Comparison of ENCODE assay signal across 6 cellular contexts in the genomic region with DNA sequence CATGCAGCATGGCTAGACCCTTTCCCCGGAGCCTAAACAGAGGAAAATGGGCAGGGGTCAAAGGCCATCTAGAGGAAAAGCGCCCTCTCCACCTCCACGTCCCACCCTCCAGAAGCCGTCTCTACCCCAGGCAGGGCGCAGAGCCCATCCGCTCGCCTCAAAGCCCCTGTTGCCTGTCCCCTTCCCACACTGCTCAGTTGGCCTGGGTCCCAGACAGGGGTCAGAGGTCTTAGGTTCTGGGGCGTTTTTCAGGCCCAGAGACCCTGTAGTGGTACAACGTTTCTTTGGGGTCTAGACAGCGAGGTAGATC. TPM values are rescaled to one million over a fixed set of nuclear protein-coding genes. Genes with fewer than 3 reads are reported as not detected.
DNase-seq lines count a peak whose midpoint lies in the region; ATAC-seq and TF ChIP-seq lines count a peak whose summit lies in the region.

No MANE protein-coding gene starts in this region.

- intact Hi-C loops in mammary epithelial cell (cut with micrococcal nuclease), result loop anchor here (2.0 kb wide), 2 partner anchors 23 to 41 kb away; no protein-coding TSS in a partner anchor

- no peak overlapping the region for H3K4ac ChIP-seq in neuronal stem cell (ENCODE audit: low read length)

- ATAC-seq in GM18511 (IDR thresholded peaks at IDR 0.05; ENCODE audit: unreplicated experiment), result peak; percentile 26
- peak; percentile 3 for ATAC-seq in HG03097 (IDR thresholded peaks at IDR 0.05; ENCODE audit: low FRiP score, unreplicated experiment)
- ATAC-seq in HG03442 (IDR thresholded peaks at IDR 0.05; ENCODE audit: unreplicated experiment), result no peak

- no peak overlapping the region for H4K91ac ChIP-seq in neuronal stem cell (ENCODE audit: low read depth, low read length, poor library complexity)

- H3K23ac ChIP-seq in neuronal stem cell (ENCODE audit: low read depth, low read length, poor library complexity), result no peak overlapping the region

- peak overlapping the region; percentile 94 for H3K18ac ChIP-seq in neuronal stem cell (ENCODE audit: low read length)

- no peaks in the 10 kb centered on the region for H4K20me1 ChIP-seq in mammary epithelial cell (ENCODE audit: insufficient read depth, low read length)

- H3K4me1 ChIP-seq in mammary epithelial cell (ENCODE audit: insufficient read depth, low read length) (peaks cover 8% of the 10 kb centered on the region), neuronal stem cell (ENCODE audit: control insufficient read depth in 2 of 2, insufficient read depth in 1 of 2, low read depth in 1 of 2, low read length in 2 of 2) (peaks cover 3 to 9% of the 10 kb centered on the region in 2 donors)

- H3K4me3 ChIP-seq in mammary epithelial cell (replicated peaks in 1 of 3; ENCODE audit: insufficient read depth in 1 of 3, low read depth in 2 of 3, low read length in 3 of 3) (peak overlapping the region; percentile 41 to 58 (median 50)), neuronal stem cell (ENCODE audit: low read length in 2 of 2) (peak overlapping the region; percentile 66 to 70)

- peak overlapping the region; percentile 70 for H3K9ac ChIP-seq in mammary epithelial cell (ENCODE audit: insufficient read depth, low read length)
- peak overlapping the region; percentile 79 for H3K9ac ChIP-seq in neuronal stem cell (ENCODE audit: low read depth, low read length, poor library complexity)

- no peak overlapping the region for H2BK12ac ChIP-seq in neuronal stem cell (ENCODE audit: low read length)

- in situ Hi-C loops in mammary epithelial cell (cut with MboI; ENCODE audit: low sequenced_read_pairs in 2 of 2), result no loop called here

- peak overlapping the region; percentile 19 for H2BK120ac ChIP-seq in neuronal stem cell (ENCODE audit: low read depth, low read length)

- DNase-seq in mammary epithelial cell (no peak), neuronal stem cell (ENCODE audit: low spot score) (no peak), NAMALWA (ENCODE audit: low spot score) (no peak)

- no peak overlapping the region for H4K8ac ChIP-seq in neuronal stem cell (ENCODE audit: low read depth, low read length)

- H3K14ac ChIP-seq in neuronal stem cell (ENCODE audit: low read length), result peak overlapping the region; percentile 49

- H3K27me3 ChIP-seq in mammary epithelial cell (ENCODE audit: insufficient read depth, low read length) (no peaks in the 10 kb centered on the region), neuronal stem cell (ENCODE audit: control insufficient read depth in 3 of 3, insufficient read depth in 3 of 3, low read depth in 1 of 3, low read length in 3 of 3) (peaks cover 0 to 7% (median 0%) of the 10 kb centered on the region in 3 experiments)

- no peak for TF ChIP-seq CTCF in mammary epithelial cell (conservative IDR thresholded peaks at IDR 0.05 in 1 of 2, IDR thresholded peaks at IDR 0.05 in 1 of 2; ENCODE audit: extremely low read depth in 1 of 2, insufficient read depth in 1 of 2, low read depth in 1 of 2, low read length in 2 of 2)

- H3K4me2 ChIP-seq in mammary epithelial cell (ENCODE audit: insufficient read depth, low read depth, low read length) (peak overlapping the region; percentile 95), neuronal stem cell (ENCODE audit: insufficient read depth, low read length, poor library complexity, severe bottlenecking) (peak overlapping the region; percentile 94)

- H3K79me2 ChIP-seq in mammary epithelial cell (ENCODE audit: insufficient read depth, low read length), result no peaks in the 10 kb centered on the region

- H3K9me3 ChIP-seq in mammary epithelial cell (replicated peaks; ENCODE audit: insufficient read depth, low read length) (no peaks in the 10 kb centered on the region), neuronal stem cell (replicated peaks in 1 of 2; ENCODE audit: control insufficient read depth in 2 of 2, insufficient read depth in 1 of 2, low read depth in 1 of 2, low read length in 2 of 2) (peaks cover 0 to 4% of the 10 kb centered on the region in 2 donors)

- WGBS in mammary epithelial cell (ENCODE audit: low coverage, missing lambda C conversion rate), result 5% methylated on average over 8 of the region's 10 CpGs
- no CpG with 5 or more reads among the region's 10 CpGs for WGBS in neuronal stem cell (ENCODE audit: extremely low coverage in 2 of 2, insufficient read length in 2 of 2, insufficient replicate concordance in 1 of 2), 2 donors

- dilution Hi-C loops in mammary epithelial cell (cut with HindIII; ENCODE audit: low sequenced_read_pairs), result loop anchor here (5.0 to 10.0 kb wide), 5 partner anchors 54 to 431 kb away; no protein-coding TSS in a partner anchor

- no peaks in the 10 kb centered on the region for H3K36me3 ChIP-seq in mammary epithelial cell (ENCODE audit: insufficient read depth, low read length)
- H3K36me3 ChIP-seq in neuronal stem cell (replicated peaks in 1 of 2; ENCODE audit: control insufficient read depth in 2 of 2, insufficient read depth in 2 of 2, low read length in 2 of 2), result no peaks in the 10 kb centered on the region

- no peaks in the 10 kb centered on the region for H3K79me1 ChIP-seq in neuronal stem cell (ENCODE audit: low read depth, low read length)

- H2AK5ac ChIP-seq in neuronal stem cell (ENCODE audit: low read depth, low read length), result peak overlapping the region; percentile 87

- CTCF ChIA-PET in mammary epithelial cell (lab: Charles Lee; ENCODE audit: low non-redundant PET), result interaction anchor here (0.5 to 1.9 kb wide), 4 partner anchors 12 to 97 kb away, joined by 4 to 10 read pairs (median 7); a partner anchor contains a TSS

- H3K27ac ChIP-seq in mammary epithelial cell (ENCODE audit: insufficient read depth, low read depth, low read length), result peak overlapping the region; percentile 55
- H3K27ac ChIP-seq in neuronal stem cell (replicated peaks; ENCODE audit: low read length), result peak overlapping the region; percentile 72

- H2BK5ac ChIP-seq in neuronal stem cell (ENCODE audit: low read length), result no peak overlapping the region

- no TSS peak for BruUV-seq in mammary epithelial cell (replicated peaks; lab: Mats Ljungman, UMichigan)

- peak overlapping the region; percentile 83 for H2AFZ ChIP-seq in mammary epithelial cell (ENCODE audit: low read depth, low read length)
- H2AFZ ChIP-seq in neuronal stem cell (ENCODE audit: low read length), result peak overlapping the region; percentile 90

- peak overlapping the region; percentile 70 for H2BK15ac ChIP-seq in neuronal stem cell (ENCODE audit: low read length)

RNA-seq across cellular contexts. Expression of a gene that starts 0.3 kb away (rescaled TPM):
- total RNA-seq in mammary epithelial cell, result 1 to 10 TPM; 4.5 to 9.0 TPM
- 5.6 TPM for polyA plus RNA-seq in mammary epithelial cell
- 5.6 TPM for polyA minus RNA-seq in mammary epithelial cell
- 8.5 TPM for polyA plus RNA-seq in neuronal stem cell (2013, experiment 1 of 2)
- 8.9 TPM for polyA plus RNA-seq in neuronal stem cell (2013, experiment 2 of 2)

RNA-seq across cellular contexts. Expression of a gene that starts 0.7 kb away (rescaled TPM):
- not detected for total RNA-seq in mammary epithelial cell
- polyA plus RNA-seq in mammary epithelial cell, result not detected
- not detected for polyA minus RNA-seq in mammary epithelial cell
- 0.13 TPM for polyA plus RNA-seq in neuronal stem cell (2013, experiment 1 of 2)
- polyA plus RNA-seq in neuronal stem cell (2013, experiment 2 of 2), result 0.12 TPM

RNA-seq across cellular contexts. Expression of a gene that starts 27.9 kb away (rescaled TPM):
- 100 to 1,000 TPM in 1 of 2 donors, 10 to 100 TPM in 1; 73.2 to 171 TPM for total RNA-seq in mammary epithelial cell
- polyA plus RNA-seq in mammary epithelial cell, result 112 TPM
- polyA minus RNA-seq in mammary epithelial cell, result 262 TPM
- 361 TPM for polyA plus RNA-seq in neuronal stem cell (2013, experiment 1 of 2)
- polyA plus RNA-seq in neuronal stem cell (2013, experiment 2 of 2), result 364 TPM

RNA-seq across cellular contexts. Expression of a gene that starts 30.0 kb away (rescaled TPM):
- total RNA-seq in mammary epithelial cell, result under 1 TPM; 0.17 to 0.21 TPM
- polyA plus RNA-seq in mammary epithelial cell, result 0.05 TPM
- 0.21 TPM for polyA minus RNA-seq in mammary epithelial cell
- 0.74 TPM for polyA plus RNA-seq in neuronal stem cell (2013, experiment 1 of 2)
- 0.72 TPM for polyA plus RNA-seq in neuronal stem cell (2013, experiment 2 of 2)

RNA-seq across cellular contexts. Expression of a gene that starts 38.1 kb away (rescaled TPM):
- 100 to 1,000 TPM in 1 of 2 donors, 10 to 100 TPM in 1; 12.2 to 104 TPM for total RNA-seq in mammary epithelial cell
- 322 TPM for polyA plus RNA-seq in mammary epithelial cell
- polyA minus RNA-seq in mammary epithelial cell, result 270 TPM
- 45.0 TPM for polyA plus RNA-seq in neuronal stem cell (2013, experiment 1 of 2)
- 46.0 TPM for polyA plus RNA-seq in neuronal stem cell (2013, experiment 2 of 2)
